Comparison of ENCODE assay signal across 2 cellular contexts in the genomic region with DNA sequence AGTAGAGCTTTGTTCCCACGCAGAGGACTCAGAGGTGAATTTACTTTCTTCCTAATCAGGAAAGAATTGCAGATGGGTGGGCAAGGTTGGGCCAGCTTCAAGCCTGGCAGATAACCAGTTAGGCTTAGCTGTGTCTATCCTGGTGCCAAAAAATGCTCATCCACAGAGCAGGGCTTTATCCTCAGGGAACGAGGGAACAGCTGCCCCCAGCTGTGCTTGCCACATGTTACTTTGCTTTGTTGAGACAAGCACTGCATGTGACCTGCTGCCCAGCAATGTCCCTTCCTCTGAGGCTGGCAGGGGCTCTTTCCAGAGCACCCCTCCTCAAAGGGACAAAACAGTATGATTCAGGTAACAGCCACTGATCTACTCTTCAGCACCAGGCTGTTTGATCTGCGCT.
TF ChIP-seq lines count a peak whose summit lies in the region.

No MANE protein-coding gene starts in this region.

TF ChIP-seq in SK-N-SH, 30 proteins besides CTCF, POLR2A, EP300 and RAD21 (continued from another document):
- 0 out of 2 replicates have a peak, but pooled peaks have one; percentile 11 for TF ChIP-seq TCF12 (IDR thresholded peaks at IDR 0.05)
- TF ChIP-seq NFIC (IDR thresholded peaks at IDR 0.05; ENCODE audit: borderline replicate concordance) = no peak
- TF ChIP-seq CHD2 (IDR thresholded peaks at IDR 0.05; ENCODE audit: low read length, partially characterized antibody) = no peak
- TF ChIP-seq, protein P1, sequence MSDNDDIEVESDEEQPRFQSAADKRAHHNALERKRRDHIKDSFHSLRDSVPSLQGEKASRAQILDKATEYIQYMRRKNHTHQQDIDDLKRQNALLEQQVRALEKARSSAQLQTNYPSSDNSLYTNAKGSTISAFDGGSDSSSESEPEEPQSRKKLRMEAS (IDR thresholded peaks at IDR 0.05; ENCODE audit: low read depth) = no peak
- TF ChIP-seq, protein P2, sequence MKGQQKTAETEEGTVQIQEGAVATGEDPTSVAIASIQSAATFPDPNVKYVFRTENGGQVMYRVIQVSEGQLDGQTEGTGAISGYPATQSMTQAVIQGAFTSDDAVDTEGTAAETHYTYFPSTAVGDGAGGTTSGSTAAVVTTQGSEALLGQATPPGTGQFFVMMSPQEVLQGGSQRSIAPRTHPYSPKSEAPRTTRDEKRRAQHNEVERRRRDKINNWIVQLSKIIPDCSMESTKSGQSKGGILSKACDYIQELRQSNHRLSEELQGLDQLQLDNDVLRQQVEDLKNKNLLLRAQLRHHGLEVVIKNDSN (IDR thresholded peaks at IDR 0.05; ENCODE audit: borderline replicate concordance, low read depth) = no peak
- no peak for TF ChIP-seq POLR2AphosphoS5 (IDR thresholded peaks at IDR 0.05; ENCODE audit: low read depth, low read length)
- TF ChIP-seq TAF1 (IDR thresholded peaks at IDR 0.05; ENCODE audit: borderline replicate concordance, low read depth, low read length) = no peak
- no peak for TF ChIP-seq ELF1 (IDR thresholded peaks at IDR 0.05)
- TF ChIP-seq GABPA (IDR thresholded peaks at IDR 0.05; ENCODE audit: low read depth) = no peak
- no peak for TF ChIP-seq RCOR1 (IDR thresholded peaks at IDR 0.05; ENCODE audit: low read length)
- TF ChIP-seq, protein P3, sequence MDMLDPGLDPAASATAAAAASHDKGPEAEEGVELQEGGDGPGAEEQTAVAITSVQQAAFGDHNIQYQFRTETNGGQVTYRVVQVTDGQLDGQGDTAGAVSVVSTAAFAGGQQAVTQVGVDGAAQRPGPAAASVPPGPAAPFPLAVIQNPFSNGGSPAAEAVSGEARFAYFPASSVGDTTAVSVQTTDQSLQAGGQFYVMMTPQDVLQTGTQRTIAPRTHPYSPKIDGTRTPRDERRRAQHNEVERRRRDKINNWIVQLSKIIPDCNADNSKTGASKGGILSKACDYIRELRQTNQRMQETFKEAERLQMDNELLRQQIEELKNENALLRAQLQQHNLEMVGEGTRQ (IDR thresholded peaks at IDR 0.05; ENCODE audit: borderline replicate concordance, low read depth, low read length) = 0 out of 2 replicates have a peak, but pooled peaks have one; percentile 22
- TF ChIP-seq FOXJ3 (CRISPR knock-in tag; IDR thresholded peaks at IDR 0.05) = no peak
- no peak for TF ChIP-seq PBX3 (IDR thresholded peaks at IDR 0.05)

TF ChIP-seq in SK-N-SH treated with all-trans-retinoic acid at 6 μM for 48 hours, 23 proteins besides CTCF, POLR2A, EP300 and RAD21 (continued from another document):
- TF ChIP-seq, protein P4, sequence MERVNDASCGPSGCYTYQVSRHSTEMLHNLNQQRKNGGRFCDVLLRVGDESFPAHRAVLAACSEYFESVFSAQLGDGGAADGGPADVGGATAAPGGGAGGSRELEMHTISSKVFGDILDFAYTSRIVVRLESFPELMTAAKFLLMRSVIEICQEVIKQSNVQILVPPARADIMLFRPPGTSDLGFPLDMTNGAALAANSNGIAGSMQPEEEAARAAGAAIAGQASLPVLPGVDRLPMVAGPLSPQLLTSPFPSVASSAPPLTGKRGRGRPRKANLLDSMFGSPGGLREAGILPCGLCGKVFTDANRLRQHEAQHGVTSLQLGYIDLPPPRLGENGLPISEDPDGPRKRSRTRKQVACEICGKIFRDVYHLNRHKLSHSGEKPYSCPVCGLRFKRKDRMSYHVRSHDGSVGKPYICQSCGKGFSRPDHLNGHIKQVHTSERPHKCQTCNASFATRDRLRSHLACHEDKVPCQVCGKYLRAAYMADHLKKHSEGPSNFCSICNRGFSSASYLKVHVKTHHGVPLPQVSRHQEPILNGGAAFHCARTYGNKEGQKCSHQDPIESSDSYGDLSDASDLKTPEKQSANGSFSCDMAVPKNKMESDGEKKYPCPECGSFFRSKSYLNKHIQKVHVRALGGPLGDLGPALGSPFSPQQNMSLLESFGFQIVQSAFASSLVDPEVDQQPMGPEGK (CRISPR knock-in tag; IDR thresholded peaks at IDR 0.05; ENCODE audit: borderline replicate concordance) = no peak
- TF ChIP-seq CSDC2 (CRISPR knock-in tag; IDR thresholded peaks at IDR 0.05) (no peak), RARB (CRISPR knock-in tag; IDR thresholded peaks at IDR 0.05) (no peak), POU6F1 (CRISPR knock-in tag; IDR thresholded peaks at IDR 0.05; ENCODE audit: borderline replicate concordance, low read depth) (no peak), ARNTL (CRISPR knock-in tag; IDR thresholded peaks at IDR 0.05; ENCODE audit: borderline replicate concordance, low read depth) (no peak), BACH2 (CRISPR knock-in tag; IDR thresholded peaks at IDR 0.05; ENCODE audit: borderline replicate concordance) (no peak), SNAI2 (CRISPR knock-in tag; IDR thresholded peaks at IDR 0.05) (no peak)
